13 cellular contexts compared by ENCODE assay signal in genomic region chr7:94296886-94297285, GRCh38.
A peak's percentile ranks its signal among the peaks of the same experiment; 100 is the strongest.
DNase-seq lines count a peak whose midpoint lies in the region; ATAC-seq and TF ChIP-seq lines count a peak whose summit lies in the region.
"Had no signal": no experiment of that assay in that cellular context is flagged by ENCODE, and none has a peak within 500 bp of the region (broad histone marks: within the 10 kb centered on the region; RNA-seq: fewer than 3 reads in every experiment).

No MANE protein-coding gene starts in this region.

- H3K9me3 Mint-ChIP-seq in activated CD4-positive, alpha-beta T cell treated with anti-CD3 and anti-CD28 coated beads for 36 hours (ENCODE audit: low read depth): no peaks in the 10 kb centered on the region

- no peaks in the 10 kb centered on the region for H3K36me3 Mint-ChIP-seq in activated CD4-positive, alpha-beta T cell treated with anti-CD3 and anti-CD28 coated beads for 36 hours (ENCODE audit: low read depth)

- H3K4me1 ChIP-seq in right cardiac atrium (ENCODE audit: control insufficient read depth, insufficient read depth, low read length) (no peaks in the 10 kb centered on the region), prostate gland (replicated peaks) (no peaks in the 10 kb centered on the region)

- ATAC-seq in right cardiac atrium (no peak), Right ventricle myocardium inferior (no peak), GM18502 (IDR thresholded peaks at IDR 0.05; ENCODE audit: poor library complexity, unreplicated experiment) (no peak), HG03097 (IDR thresholded peaks at IDR 0.05; ENCODE audit: low FRiP score, unreplicated experiment) (no peak)
- ATAC-seq in activated CD4-positive, alpha-beta T cell treated with anti-CD3 and anti-CD28 coated beads for 36 hours: no peak

- peak overlapping the region; percentile 84 for H3K27ac ChIP-seq in right cardiac atrium (ENCODE audit: low read length)
- peak overlapping the region; percentile 40 to 72 for H3K27ac ChIP-seq in prostate gland

- H3K9me3 ChIP-seq in right cardiac atrium (ENCODE audit: control insufficient read depth, low read length) (no peaks in the 10 kb centered on the region), prostate gland (no peaks in the 10 kb centered on the region)

- H3K27me3 ChIP-seq in right cardiac atrium (ENCODE audit: control insufficient read depth, insufficient read depth) (no peaks in the 10 kb centered on the region), prostate gland (replicated peaks; ENCODE audit: insufficient read depth) (no peaks in the 10 kb centered on the region)

- H3K36me3 ChIP-seq in prostate gland: no peaks in the 10 kb centered on the region

- in situ Hi-C loops in KBM-7 (cut with MboI; ENCODE audit: low pct_unique_long_range_greater_than_20kb, low sequenced_read_pairs): no loop called here

- 57% methylated on average over 2 of the region's 2 CpGs for WGBS in right cardiac atrium
- WGBS in prostate gland: 64% methylated on average over 2 of the region's 2 CpGs

- no peak for DNase-seq in right cardiac atrium
- DNase-seq in Right ventricle myocardium inferior (ENCODE audit: missing footprints): no peak
- DNase-seq in fibroblast of peridontal ligament (ENCODE audit: extremely low read depth): peak; percentile 46
- DNase-seq in prostate gland (ENCODE audit: low spot score): no peak
- no peak for DNase-seq in KBM-7
- DNase-seq in activated CD4-positive, alpha-beta T cell treated with anti-CD3 and anti-CD28 coated beads for 36 hours: no peak
- DNase-seq: activated naive CD4-positive, alpha-beta T cell treated with anti-CD3 and anti-CD28 coated beads, Interleukin-2, amount 50 U/mL, for 16 hours; NCI-H510A treated with DMSO at 0.1 percent for 48 hours; retina had no signal

- POLR2A ChIA-PET in activated CD4-positive, alpha-beta T cell treated with anti-CD3 and anti-CD28 coated beads for 36 hours (lab: Charles Lee): interaction anchor here (0.6 kb wide), 1 partner anchor 1145 kb away, joined by 3 read pairs; no protein-coding TSS in a partner anchor

- H3K27ac Mint-ChIP-seq in activated CD4-positive, alpha-beta T cell treated with anti-CD3 and anti-CD28 coated beads for 36 hours: no peak overlapping the region
- H3K27ac Mint-ChIP-seq: B cell had no signal

- H3K4me1 Mint-ChIP-seq in activated CD4-positive, alpha-beta T cell treated with anti-CD3 and anti-CD28 coated beads for 36 hours: no peaks in the 10 kb centered on the region

- no peak for TF ChIP-seq POLR2A in prostate gland (IDR thresholded peaks at IDR 0.05)

- peaks cover under 1% of the 10 kb centered on the region for H3K27me3 Mint-ChIP-seq in activated CD4-positive, alpha-beta T cell treated with anti-CD3 and anti-CD28 coated beads for 36 hours

- no peak for TF ChIP-seq CTCF in prostate gland (IDR thresholded peaks at IDR 0.05)

- CTCF ChIA-PET in activated CD4-positive, alpha-beta T cell treated with anti-CD3 and anti-CD28 coated beads for 36 hours (lab: Charles Lee): interaction anchor here (0.7 kb wide), 1 partner anchor 48 kb away, joined by 3 read pairs; no protein-coding TSS in a partner anchor

- intact Hi-C loops in right cardiac atrium (cut with DNase I) (loop anchor here in 3 of 4 donors (2.0 to 10.0 kb wide), 4 partner anchors 95 to 138 kb away; partner anchors contain the start of gene COL1A2 (in 2 of the 3)), Right ventricle myocardium inferior (cut with DNase I) (loop anchor here (1.0 to 2.0 kb wide), 2 partner anchors 78 to 98 kb away; no protein-coding TSS in a partner anchor), prostate gland (cut with DNase I) (loop anchor here (1.0 to 5.0 kb wide), 3 partner anchors 78 to 360 kb away; partner anchors contain the start of gene SGCE)
- intact Hi-C loops in activated CD4-positive, alpha-beta T cell treated with anti-CD3 and anti-CD28 coated beads for 36 hours (cut with DNase I, micrococcal nuclease): no loop called here

- H3K4me3 ChIP-seq in right cardiac atrium (ENCODE audit: low read length) (no peak overlapping the region), prostate gland (no peak overlapping the region)
- H3K4me3 ChIP-seq: lung had no signal

- no peak overlapping the region for H3K4me3 Mint-ChIP-seq in activated CD4-positive, alpha-beta T cell treated with anti-CD3 and anti-CD28 coated beads for 36 hours
- H3K4me3 Mint-ChIP-seq: B cell had no signal

Comparison
In these comparisons a context has a peak if more than half of its experiments do, and no peak if none do; other contexts are left out.
1. intact Hi-C loops: an anchor here in right cardiac atrium (2.0 to 10.0 kb wide), Right ventricle myocardium inferior (1.0 to 2.0 kb wide) and prostate gland (1.0 to 5.0 kb wide); none called in activated CD4-positive, alpha-beta T cell treated with anti-CD3 and anti-CD28 coated beads for 36 hours.